13 cellular contexts compared by ENCODE assay signal in the genomic region with DNA sequence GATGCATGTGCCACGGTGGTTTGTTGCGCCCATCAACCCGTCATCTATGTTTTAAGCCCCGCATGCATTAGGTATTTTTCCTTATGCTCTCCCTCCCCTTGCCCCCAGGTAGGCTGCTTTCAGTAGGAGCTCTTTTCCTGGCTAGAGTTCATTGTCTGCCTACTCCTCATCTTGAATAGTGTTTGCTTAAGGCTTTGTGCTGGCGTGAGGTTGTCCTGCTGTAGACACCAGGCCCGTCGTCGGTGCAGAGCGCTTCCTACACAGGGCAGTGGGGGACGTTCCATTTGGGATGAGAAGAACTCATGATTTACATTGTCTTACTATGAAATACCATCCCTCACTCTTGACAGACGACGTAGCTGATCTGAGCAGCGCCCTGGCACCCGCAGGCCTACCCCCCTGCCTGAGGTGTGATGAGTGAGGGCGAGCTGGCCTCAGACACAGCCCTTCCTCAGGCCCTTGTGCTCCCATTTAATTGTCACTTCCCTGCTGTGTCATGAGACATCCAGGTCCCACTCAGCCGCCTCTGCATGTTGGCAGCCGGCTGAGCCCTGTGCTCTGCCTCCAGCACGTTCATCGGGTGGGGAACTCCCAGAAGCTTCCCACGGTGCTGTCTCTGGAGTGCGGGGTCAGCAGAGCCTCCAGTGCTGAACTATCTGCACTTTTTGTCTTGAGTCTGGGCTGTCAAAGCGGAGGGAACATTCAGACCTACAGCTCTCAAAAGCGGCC.
A peak's percentile ranks its signal among the peaks of the same experiment; 100 is the strongest.
DNase-seq lines count a peak whose midpoint lies in the region; ATAC-seq and TF ChIP-seq lines count a peak whose summit lies in the region.
"Had no signal": no experiment of that assay in that cellular context is flagged by ENCODE, and none has a peak within 500 bp of the region (broad histone marks: within the 10 kb centered on the region; RNA-seq: fewer than 3 reads in every experiment).

No MANE protein-coding gene starts in this region.

- peaks cover 0 to 17% (median 0%) of the 10 kb centered on the region in 3 donors for H3K36me3 Mint-ChIP-seq in naive thymus-derived CD8-positive, alpha-beta T cell

- no peaks in the 10 kb centered on the region for H3K4me1 ChIP-seq in body of pancreas

- no peaks in the 10 kb centered on the region for H3K9me3 ChIP-seq in body of pancreas

- no peak overlapping the region for H3K4me3 ChIP-seq in fibroblast of mammary gland (ENCODE audit: control insufficient read depth, low read depth, low read length)
- H3K4me3 ChIP-seq in body of pancreas = no peak overlapping the region

- no peaks in the 10 kb centered on the region for H3K27me3 Mint-ChIP-seq in naive thymus-derived CD8-positive, alpha-beta T cell
- H3K27me3 Mint-ChIP-seq: activated CD4-positive, alpha-beta T cell treated with anti-CD3 and anti-CD28 coated beads, Interleukin-2, amount 10 ng/mL, durations not matched to agents 24 days and 14 days; CD4-positive, alpha-beta T cell had no signal

- intact Hi-C loops in posterior vena cava (cut with DNase I) (no loop called here), body of pancreas (cut with DNase I) (no loop called here)

- no peaks in the 10 kb centered on the region for H3K36me3 ChIP-seq in body of pancreas (replicated peaks in 1 of 2; ENCODE audit: insufficient read depth in 1 of 2, low read depth in 2 of 2)

- no peak for TF ChIP-seq POLR2A in body of pancreas (IDR thresholded peaks at IDR 0.05)

- H3K9me3 Mint-ChIP-seq in naive thymus-derived CD8-positive, alpha-beta T cell = no peaks in the 10 kb centered on the region
- H3K9me3 Mint-ChIP-seq: activated CD4-positive, alpha-beta T cell treated with anti-CD3 and anti-CD28 coated beads, Interleukin-2, amount 10 ng/mL, durations not matched to agents 24 days and 14 days; CD4-positive, alpha-beta T cell had no signal

- 86 to 92% methylated on average over 16 to 23 of the region's 23 CpGs for WGBS in body of pancreas, 2 donors

- POLR2A ChIA-PET in naive thymus-derived CD8-positive, alpha-beta T cell (lab: Charles Lee) = no interaction called here

- H3K27ac Mint-ChIP-seq in naive thymus-derived CD8-positive, alpha-beta T cell = peak overlapping the region in 1 of 10 donors; percentile 31
- H3K27ac Mint-ChIP-seq: activated CD4-positive, alpha-beta T cell treated with anti-CD3 and anti-CD28 coated beads, Interleukin-2, amount 10 ng/mL, durations not matched to agents 24 days and 14 days; CD4-positive, alpha-beta T cell had no signal

- no peak overlapping the region for H3K27ac ChIP-seq in body of pancreas
- H3K27ac ChIP-seq: parathyroid adenoma had no signal

- peaks cover 0 to 8% (median 0%) of the 10 kb centered on the region in 4 donors for H3K4me1 Mint-ChIP-seq in naive thymus-derived CD8-positive, alpha-beta T cell

- H3K4me3 Mint-ChIP-seq in naive thymus-derived CD8-positive, alpha-beta T cell = no peak overlapping the region
- H3K4me3 Mint-ChIP-seq: activated CD4-positive, alpha-beta T cell treated with anti-CD3 and anti-CD28 coated beads, Interleukin-2, amount 10 ng/mL, durations not matched to agents 24 days and 14 days; CD4-positive, alpha-beta T cell had no signal

- ATAC-seq in naive thymus-derived CD8-positive, alpha-beta T cell = no peak
- ATAC-seq in body of pancreas (no peak), HG03039 (IDR thresholded peaks at IDR 0.05; ENCODE audit: unreplicated experiment) (no peak)
- ATAC-seq: esophagus mucosa had no signal

- no peaks in the 10 kb centered on the region for H3K27me3 ChIP-seq in body of pancreas

- DNase-seq in DMS79 (lab: John Stamatoyannopoulos, UW) (peak; percentile 28), NCI-H69 (lab: John Stamatoyannopoulos, UW) (peak; percentile 67), fibroblast of mammary gland (ENCODE audit: low read depth) (peak; percentile 42), posterior vena cava (ENCODE audit: low spot score) (peak; percentile 44), body of pancreas (no peak), NCI-H82 (lab: John Stamatoyannopoulos, UW) (no peak)
- DNase-seq in naive thymus-derived CD8-positive, alpha-beta T cell = no peak
- DNase-seq: activated CD4-positive, alpha-beta T cell treated with anti-CD3 and anti-CD28 coated beads, Interleukin-2, amount 10 ng/mL, durations not matched to agents 24 days and 14 days; activated naive CD4-positive, alpha-beta T cell treated with Interleukin-2 at 50 U/mL for 16 hours; CD4-positive, alpha-beta T cell had no signal

- TF ChIP-seq CTCF in fibroblast of mammary gland (conservative IDR thresholded peaks at IDR 0.05; ENCODE audit: control insufficient read depth, insufficient read depth, low read depth, low read length) (no peak), body of pancreas (IDR thresholded peaks at IDR 0.05) (no peak)

Comparison
In these comparisons a context has a peak if more than half of its experiments do, and no peak if none do; other contexts are left out.
1. DNase-seq: peak in DMS79 (single experiment), NCI-H69 (single experiment), fibroblast of mammary gland (single experiment) and posterior vena cava (single experiment); none in naive thymus-derived CD8-positive, alpha-beta T cell (0 of 10), body of pancreas (0 of 4) and NCI-H82 (single experiment).